10 cellular contexts compared by ENCODE assay signal in the genomic region with DNA sequence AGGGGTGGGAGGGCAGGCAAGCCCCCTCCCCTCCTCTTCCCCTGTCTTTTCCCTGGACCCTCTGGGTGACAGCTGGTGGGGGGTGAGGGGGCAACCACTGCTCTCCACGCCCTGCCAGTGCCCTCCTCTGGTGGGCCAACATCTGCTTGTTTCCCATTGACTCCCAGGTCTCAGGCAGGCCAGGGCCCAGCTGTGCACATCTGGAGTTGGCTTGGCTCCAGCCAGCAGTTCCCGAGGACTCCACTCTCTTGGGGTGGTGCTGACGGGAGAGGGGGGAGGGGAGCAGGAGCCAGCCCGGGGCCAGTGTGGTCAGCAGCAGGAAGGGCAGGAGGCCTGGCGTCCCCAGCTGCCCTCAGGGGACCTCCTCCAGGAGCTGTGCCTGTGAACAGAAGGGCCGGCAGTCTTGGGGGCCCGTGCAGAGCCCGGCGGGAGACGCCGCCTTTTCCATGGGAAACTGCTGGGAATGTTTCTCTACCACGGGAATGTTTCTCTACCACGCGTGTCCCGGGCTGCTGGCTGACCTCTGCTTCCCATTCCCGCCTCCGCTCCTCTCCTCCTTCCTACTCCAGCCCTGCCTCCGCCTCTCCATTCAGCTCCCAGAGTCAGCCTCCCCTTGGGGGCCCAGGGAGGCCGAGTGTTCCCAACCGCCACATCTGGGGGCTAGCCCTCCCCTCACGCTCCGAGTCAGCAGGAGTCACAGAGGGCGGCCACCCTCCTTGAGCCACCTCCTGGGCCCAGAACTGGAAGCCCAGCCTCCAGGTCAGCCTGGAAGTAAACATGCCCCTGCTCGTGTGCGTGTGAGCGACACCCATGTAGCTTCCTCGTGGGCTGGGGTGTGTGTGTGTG. TPM values are rescaled to one million over a fixed set of nuclear protein-coding genes. Genes with fewer than 3 reads are reported as not detected.
DNase-seq lines count a peak whose midpoint lies in the region; ATAC-seq and TF ChIP-seq lines count a peak whose summit lies in the region.
"Had no signal": no experiment of that assay in that cellular context is flagged by ENCODE, and none has a peak within 500 bp of the region (broad histone marks: within the 10 kb centered on the region; RNA-seq: fewer than 3 reads in every experiment).

No MANE protein-coding gene starts in this region.

- peak; percentile 68 for DNase-seq in BE2C
- peak; percentile 84 to 85 for DNase-seq in SJCRH30
- DNase-seq in fibroblast of pulmonary artery (ENCODE audit: low read depth), result peak; percentile 94
- peak; percentile 37 for DNase-seq in omental fat pad (ENCODE audit: low spot score)
- DNase-seq in GM13977 (ENCODE audit: low spot score), result no peak
- DNase-seq in NCI-H2227 (lab: John Stamatoyannopoulos, UW; ENCODE audit: unreplicated experiment), result no peak
- DNase-seq: SIG-M5 had no signal

- peak; percentile 12 for ATAC-seq in omental fat pad (ENCODE audit: low FRiP score)
- no peak for ATAC-seq in HG02885 (IDR thresholded peaks at IDR 0.05; ENCODE audit: poor library complexity, unreplicated experiment)
- no peak for ATAC-seq in GM21576 (IDR thresholded peaks at IDR 0.05; ENCODE audit: unreplicated experiment)

- no peaks in the 10 kb centered on the region for H3K27me3 ChIP-seq in BE2C
- peaks cover 2% of the 10 kb centered on the region; the same call in 1 of the 2 replicates for H3K27me3 ChIP-seq in SJCRH30

- H3K27ac ChIP-seq in SJCRH30, result peak overlapping the region; percentile 44

- H3K36me3 ChIP-seq in BE2C, result peaks cover 58% of the 10 kb centered on the region
- H3K36me3 ChIP-seq in SJCRH30, result no peaks in the 10 kb centered on the region

- TF ChIP-seq CTCF in BE2C (IDR thresholded peaks at IDR 0.05; ENCODE audit: low read depth, low read length) (no peak), fibroblast of pulmonary artery (IDR thresholded peaks at IDR 0.05; ENCODE audit: low read length, missing control alignments) (no peak), omental fat pad (IDR thresholded peaks at IDR 0.05) (no peak), GM13977 (IDR thresholded peaks at IDR 0.05; ENCODE audit: extremely low read depth, insufficient read depth, missing control alignments) (no peak)

- H3K9me3 ChIP-seq in BE2C, result no peaks in the 10 kb centered on the region
- H3K9me3 ChIP-seq in SJCRH30 (replicated peaks), result no peaks in the 10 kb centered on the region

- no peak overlapping the region for H3K4me3 ChIP-seq in BE2C (ENCODE audit: low read depth, low read length)
- peak overlapping the region; percentile 33 for H3K4me3 ChIP-seq in SJCRH30
- no peak overlapping the region for H3K4me3 ChIP-seq in fibroblast of pulmonary artery (replicated peaks; ENCODE audit: low read depth, low read length)

- H3K4me1 ChIP-seq in BE2C (peaks cover 56% of the 10 kb centered on the region), SJCRH30 (peaks cover 35% of the 10 kb centered on the region)

- in situ Hi-C loops in GM13977 (cut with MboI; ENCODE audit: low pct_unique_long_range_greater_than_20kb, low sequenced_read_pairs, unreplicated experiment), result loop anchor here (10.0 kb wide), 1 partner anchor 155 kb away; no protein-coding TSS in a partner anchor

RNA-seq across cellular contexts. Expression of a gene that starts 7.6 kb away (rescaled TPM):
- 160 TPM for polyA plus RNA-seq in BE2C (2012; ENCODE audit: insufficient read depth, insufficient read length, low read depth)
- not detected in 2 replicates for total RNA-seq in SJCRH30 (2014; rRNA removed; shearing (Covaris generic))
- total RNA-seq in omental fat pad, result 10 to 100 TPM; 18.9 to 46.2 (median 35.2) TPM

RNA-seq across cellular contexts. Expression of a gene that starts 10.0 kb away (rescaled TPM):
- polyA plus RNA-seq in BE2C (2012; ENCODE audit: insufficient read depth, insufficient read length, low read depth), result 44.2 TPM
- total RNA-seq in SJCRH30 (2014; rRNA removed; shearing (Covaris generic)), result 2.1 and 3.4 TPM in 2 replicates
- 10 to 100 TPM in 1 of 4 donors, 1 to 10 TPM in 3; 2.3 to 20.0 (median 3.5) TPM for total RNA-seq in omental fat pad
- total RNA-seq: kidney epithelial cell had no signal

RNA-seq across cellular contexts. Expression of a gene that starts 28.6 kb away (rescaled TPM):
- 4.0 TPM for polyA plus RNA-seq in BE2C (2012; ENCODE audit: insufficient read depth, insufficient read length, low read depth)
- 2.4 and 2.5 TPM in 2 replicates for total RNA-seq in SJCRH30 (2014; rRNA removed; shearing (Covaris generic))
- 10 to 100 TPM; 29.9 to 77.9 (median 56.7) TPM for total RNA-seq in omental fat pad

RNA-seq across cellular contexts. Expression of a gene that starts 55.8 kb away (rescaled TPM):
- not detected for polyA plus RNA-seq in BE2C (2012; ENCODE audit: insufficient read depth, insufficient read length, low read depth)
- total RNA-seq in SJCRH30 (2014; rRNA removed; shearing (Covaris generic)), result 0.20 TPM in 1 of 2 replicates, not detected in the other
- 10 to 100 TPM in 2 of 4 donors, 1 to 10 TPM in 2; 4.2 to 12.1 (median 9.7) TPM for total RNA-seq in omental fat pad

Comparison
In these comparisons a context has a peak if more than half of its experiments do, and no peak if none do; other contexts are left out.
1. DNase-seq: peak in BE2C (single experiment), SJCRH30 (2 of 2), fibroblast of pulmonary artery (single experiment) and omental fat pad (single experiment); none in GM13977 (single experiment) and NCI-H2227 (single experiment).
2. RNA of a gene that starts 7.6 kb away (total RNA-seq): 18.9 to 46.2 TPM in omental fat pad; not detected in SJCRH30; every median in the first group is over 10 times any median in the second.